Comparison of ENCODE assay signal across 9 cellular contexts in genomic region chr5:100479079-100479688, GRCh38. TPM values are rescaled to one million over a fixed set of nuclear protein-coding genes. Genes with fewer than 3 reads are reported as not detected.
A peak's percentile ranks its signal among the peaks of the same experiment; 100 is the strongest.
DNase-seq lines count a peak whose midpoint lies in the region; ATAC-seq and TF ChIP-seq lines count a peak whose summit lies in the region.
"Had no signal": no experiment of that assay in that cellular context is flagged by ENCODE, and none has a peak within 500 bp of the region (broad histone marks: within the 10 kb centered on the region; RNA-seq: fewer than 3 reads in every experiment).

No MANE protein-coding gene starts in this region.

- in situ Hi-C loops in SK-MEL-5 (cut with HindIII; ENCODE audit: low pct_unique_long_range_greater_than_20kb, low sequenced_read_pairs), result no loop called here

- peak; percentile 56 for TF ChIP-seq CTCF in AG04450 (IDR thresholded peaks at IDR 0.05; ENCODE audit: low read depth, low read length)

- H3K4me1 Mint-ChIP-seq in natural killer cell treated with Interleukin-12 subunit alpha and Interleukin-12 subunit beta and Interleukin-15 and Interleukin-18, amount 100 ng/mL, for 72 hours (ENCODE audit: low read depth in 2 of 2), result no peaks in the 10 kb centered on the region
- no peaks in the 10 kb centered on the region for H3K4me1 Mint-ChIP-seq in activated CD4-positive, alpha-beta T cell treated with anti-CD3 and anti-CD28 coated beads for 36 hours

- intact Hi-C loops in activated CD4-positive, alpha-beta T cell treated with anti-CD3 and anti-CD28 coated beads for 36 hours (cut with DNase I, micrococcal nuclease), result loop anchor here (1.0 to 5.0 kb wide), 2 partner anchors 911 to 913 kb away; no protein-coding TSS in a partner anchor

- CTCF ChIA-PET in AG04450 (lab: Charles Lee), result no interaction called here
- CTCF ChIA-PET in activated CD4-positive, alpha-beta T cell treated with anti-CD3 and anti-CD28 coated beads for 36 hours (lab: Charles Lee), result no interaction called here

- no peaks in the 10 kb centered on the region for H3K9me3 Mint-ChIP-seq in natural killer cell treated with Interleukin-12 subunit alpha and Interleukin-12 subunit beta and Interleukin-15 and Interleukin-18, amount 100 ng/mL, for 72 hours
- H3K9me3 Mint-ChIP-seq in activated CD4-positive, alpha-beta T cell treated with anti-CD3 and anti-CD28 coated beads for 36 hours (ENCODE audit: low read depth), result no peaks in the 10 kb centered on the region
- H3K9me3 Mint-ChIP-seq: activated naive CD4-positive, alpha-beta T cell treated with anti-CD3 and anti-CD28 coated beads, Interleukin-2, amount 50 U/mL, for 72 hours had no signal

- no peaks in the 10 kb centered on the region for H3K27me3 ChIP-seq in AG04450 (ENCODE audit: control insufficient read depth, insufficient read depth, low read length)

- no peak overlapping the region for H3K4me3 Mint-ChIP-seq in natural killer cell treated with Interleukin-12 subunit alpha and Interleukin-12 subunit beta and Interleukin-15 and Interleukin-18, amount 100 ng/mL, for 72 hours
- no peak overlapping the region for H3K4me3 Mint-ChIP-seq in activated CD4-positive, alpha-beta T cell treated with anti-CD3 and anti-CD28 coated beads for 36 hours

- POLR2A ChIA-PET in AG04450 (lab: Yijun Ruan, JAX), result no interaction called here
- POLR2A ChIA-PET in activated CD4-positive, alpha-beta T cell treated with anti-CD3 and anti-CD28 coated beads for 36 hours (lab: Charles Lee), result no interaction called here

- ATAC-seq in GM18907 (IDR thresholded peaks at IDR 0.05; ENCODE audit: unreplicated experiment) (peak; percentile 70), HG03565 (IDR thresholded peaks at IDR 0.05; ENCODE audit: unreplicated experiment) (peak; percentile 67)
- no peak for ATAC-seq in natural killer cell treated with Interleukin-12 subunit alpha and Interleukin-12 subunit beta and Interleukin-15 and Interleukin-18, amount 100 ng/mL, for 72 hours
- ATAC-seq in activated CD4-positive, alpha-beta T cell treated with anti-CD3 and anti-CD28 coated beads for 36 hours, result no peak

- no peak overlapping the region for H3K4me3 ChIP-seq in AG04450 (ENCODE audit: low read depth, low read length)

- no peaks in the 10 kb centered on the region for H3K9me3 ChIP-seq in AG04450 (ENCODE audit: control insufficient read depth, insufficient read depth, low read length)

- H3K27me3 Mint-ChIP-seq in natural killer cell treated with Interleukin-12 subunit alpha and Interleukin-12 subunit beta and Interleukin-15 and Interleukin-18, amount 100 ng/mL, for 72 hours, result peaks cover 0 to 8% of the 10 kb centered on the region in 2 donors
- H3K27me3 Mint-ChIP-seq in activated CD4-positive, alpha-beta T cell treated with anti-CD3 and anti-CD28 coated beads for 36 hours, result no peaks in the 10 kb centered on the region

- no peak overlapping the region for H3K27ac Mint-ChIP-seq in natural killer cell treated with Interleukin-12 subunit alpha and Interleukin-12 subunit beta and Interleukin-15 and Interleukin-18, amount 100 ng/mL, for 72 hours
- no peak overlapping the region for H3K27ac Mint-ChIP-seq in activated CD4-positive, alpha-beta T cell treated with anti-CD3 and anti-CD28 coated beads for 36 hours
- H3K27ac Mint-ChIP-seq: activated naive CD4-positive, alpha-beta T cell treated with anti-CD3 and anti-CD28 coated beads, Interleukin-2, amount 50 U/mL, for 72 hours had no signal

- no peak overlapping the region for H3K27ac ChIP-seq in AG04450 (ENCODE audit: low read depth, low read length)

- no peaks in the 10 kb centered on the region for H3K36me3 Mint-ChIP-seq in natural killer cell treated with Interleukin-12 subunit alpha and Interleukin-12 subunit beta and Interleukin-15 and Interleukin-18, amount 100 ng/mL, for 72 hours
- H3K36me3 Mint-ChIP-seq in activated CD4-positive, alpha-beta T cell treated with anti-CD3 and anti-CD28 coated beads for 36 hours (ENCODE audit: low read depth), result no peaks in the 10 kb centered on the region
- H3K36me3 Mint-ChIP-seq: activated naive CD4-positive, alpha-beta T cell treated with anti-CD3 and anti-CD28 coated beads, Interleukin-2, amount 50 U/mL, for 72 hours had no signal

- DNase-seq in AG04450 (ENCODE audit: low read depth, low spot score) (no peak), SK-MEL-5 (ENCODE audit: low read depth, low spot score) (peak; percentile 54), kidney glomerular epithelial cell (lab: John Stamatoyannopoulos, UW) (peak; percentile 47), NCI-H2227 (lab: John Stamatoyannopoulos, UW; ENCODE audit: unreplicated experiment) (no peak)
- DNase-seq in natural killer cell treated with Interleukin-12 subunit alpha and Interleukin-12 subunit beta and Interleukin-15 and Interleukin-18, amount 100 ng/mL, for 72 hours (ENCODE audit: low spot score), result no peak
- no peak for DNase-seq in activated CD4-positive, alpha-beta T cell treated with anti-CD3 and anti-CD28 coated beads for 36 hours

RNA-seq across cellular contexts. Expression of gene FAM174A, which starts 56.0 kb away (rescaled TPM):
- polyA plus RNA-seq in AG04450 (2011; rRNA removed), result 6.8 and 8.4 TPM in 2 replicates
- 3.1 and 3.6 TPM in 2 replicates for polyA minus RNA-seq in AG04450 (2011; rRNA and poly(A)+ RNA removed)
- 22.8 and 25.3 TPM in 2 replicates for total RNA-seq in SK-MEL-5 (2014; rRNA removed; shearing (Covaris generic))
- polyA plus RNA-seq in SK-MEL-5 (2015; cell fraction: cytosol; rRNA removed), result 27.5 and 28.1 TPM in 2 replicates
- 4.9 and 13.7 TPM in 2 replicates for polyA plus RNA-seq in SK-MEL-5 (2015; cell fraction: nucleus; rRNA removed)
- 10 to 100 TPM; 13.1 to 13.7 TPM for total RNA-seq in natural killer cell treated with Interleukin-12 subunit alpha and Interleukin-12 subunit beta and Interleukin-15 and Interleukin-18, amount 100 ng/mL, for 72 hours
- 1 to 10 TPM; 3.9 to 4.7 TPM for total RNA-seq in activated CD4-positive, alpha-beta T cell treated with anti-CD3 and anti-CD28 coated beads for 36 hours

Comparison
In these comparisons a context has a peak if more than half of its experiments do, and no peak if none do; other contexts are left out.
1. DNase-seq: peak in SK-MEL-5 (single experiment) and kidney glomerular epithelial cell (single experiment); none in AG04450 (single experiment), natural killer cell treated with Interleukin-12 subunit alpha and Interleukin-12 subunit beta and Interleukin-15 and Interleukin-18, amount 100 ng/mL, for 72 hours (single experiment), activated CD4-positive, alpha-beta T cell treated with anti-CD3 and anti-CD28 coated beads for 36 hours (single experiment) and NCI-H2227 (single experiment).
2. ATAC-seq: peak in GM18907 (single experiment) and HG03565 (single experiment); none in natural killer cell treated with Interleukin-12 subunit alpha and Interleukin-12 subunit beta and Interleukin-15 and Interleukin-18, amount 100 ng/mL, for 72 hours (0 of 2) and activated CD4-positive, alpha-beta T cell treated with anti-CD3 and anti-CD28 coated beads for 36 hours (single experiment).